In the genomic region with DNA sequence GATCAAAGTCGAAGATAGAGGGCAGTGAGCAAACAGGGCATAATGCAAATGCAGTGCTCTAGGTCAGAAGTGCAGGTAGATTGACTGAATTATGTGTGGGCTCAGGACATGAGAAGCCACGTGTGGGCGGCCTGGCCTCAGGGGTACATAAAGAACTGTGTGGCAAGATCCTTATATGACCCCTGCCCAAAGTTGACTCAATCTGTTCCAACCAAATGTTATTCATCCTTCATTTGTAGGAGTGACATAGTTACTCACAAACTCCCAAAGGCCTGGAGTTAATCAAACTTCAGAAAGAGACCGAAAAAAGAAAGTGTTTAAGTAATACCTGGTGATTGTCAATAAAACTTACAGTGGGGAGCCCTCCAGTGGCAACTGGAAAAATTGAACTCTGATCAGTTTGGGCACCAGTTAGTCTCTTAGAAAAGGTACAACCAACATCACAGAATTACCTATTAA, we compare ENCODE assay signal across 8 cellular contexts.
DNase-seq lines count a peak whose midpoint lies in the region; ATAC-seq and TF ChIP-seq lines count a peak whose summit lies in the region.

No MANE protein-coding gene starts in this region.

- peak in 2 of 3 donors; percentile 26 to 39 for TF ChIP-seq CTCF in breast epithelium (IDR thresholded peaks at IDR 0.05)

- TF ChIP-seq POLR2A in breast epithelium (IDR thresholded peaks at IDR 0.05) = no peak

- no peaks in the 10 kb centered on the region for H3K36me3 ChIP-seq in breast epithelium

- peak; percentile 34 for DNase-seq in activated CD4-positive, alpha-beta T cell treated with anti-CD3 and anti-CD28 coated beads for 48 hours
- no peak for DNase-seq in activated CD4-positive, alpha-beta T cell treated with anti-CD3 and anti-CD28 coated beads, Interleukin-2, amount 50 U/mL, for 1 hour
- peak; percentile 10 to 56 for DNase-seq in Kasumi-1 (lab: John Stamatoyannopoulos, UW)
- DNase-seq in breast epithelium (ENCODE audit: low spot score in 2 of 2) = no peak
- DNase-seq in myocyte (ENCODE audit: low read depth) = peak; percentile 2
- no peak for DNase-seq in effector CD8-positive, alpha-beta T cell (lab: John Stamatoyannopoulos, UW)
- DNase-seq in activated CD4-positive, alpha-beta T cell treated with anti-CD3 and anti-CD28 coated beads for 4 hours = no peak

- peak overlapping the region; percentile 60 to 83 for H3K27ac ChIP-seq in breast epithelium

- H3K4me3 ChIP-seq in breast epithelium = no peak overlapping the region

- no peaks in the 10 kb centered on the region for H3K9me3 ChIP-seq in breast epithelium

- intact Hi-C loops in breast epithelium (cut with DNase I; ENCODE audit: low total_unique reads) = no loop called here

- H3K4me1 ChIP-seq in breast epithelium = peaks cover 4 to 7% of the 10 kb centered on the region in 2 donors

- ATAC-seq in GM19467 (IDR thresholded peaks at IDR 0.05; ENCODE audit: unreplicated experiment) = no peak

- H3K27me3 ChIP-seq in breast epithelium = no peaks in the 10 kb centered on the region

Comparison
In these comparisons a context has a peak if more than half of its experiments do, and no peak if none do; other contexts are left out.
1. DNase-seq: peak in activated CD4-positive, alpha-beta T cell treated with anti-CD3 and anti-CD28 coated beads for 48 hours (single experiment), Kasumi-1 (2 of 2) and myocyte (single experiment); none in activated CD4-positive, alpha-beta T cell treated with anti-CD3 and anti-CD28 coated beads, Interleukin-2, amount 50 U/mL, for 1 hour (single experiment), breast epithelium (0 of 2), effector CD8-positive, alpha-beta T cell (single experiment) and activated CD4-positive, alpha-beta T cell treated with anti-CD3 and anti-CD28 coated beads for 4 hours (0 of 2).